ENCODE assay signal across 1 cellular context in genomic region chr3:99902091-99902490, GRCh38.
TF ChIP-seq lines count a peak whose summit lies in the region.

No MANE protein-coding gene starts in this region.

TF ChIP-seq in endothelial cell of umbilical vein, 7 proteins besides CTCF, POLR2A, EP300 and RAD21 (continued from another document):
- TF ChIP-seq GATA2 (IDR thresholded peaks at IDR 0.05; ENCODE audit: insufficient read depth, insufficient read length, low read depth, low read length), result no peak
- TF ChIP-seq MAX (IDR thresholded peaks at IDR 0.05; ENCODE audit: insufficient read depth, insufficient read length), result no peak
